Comparison of ENCODE assay signal across 19 cellular contexts in the genomic region with DNA sequence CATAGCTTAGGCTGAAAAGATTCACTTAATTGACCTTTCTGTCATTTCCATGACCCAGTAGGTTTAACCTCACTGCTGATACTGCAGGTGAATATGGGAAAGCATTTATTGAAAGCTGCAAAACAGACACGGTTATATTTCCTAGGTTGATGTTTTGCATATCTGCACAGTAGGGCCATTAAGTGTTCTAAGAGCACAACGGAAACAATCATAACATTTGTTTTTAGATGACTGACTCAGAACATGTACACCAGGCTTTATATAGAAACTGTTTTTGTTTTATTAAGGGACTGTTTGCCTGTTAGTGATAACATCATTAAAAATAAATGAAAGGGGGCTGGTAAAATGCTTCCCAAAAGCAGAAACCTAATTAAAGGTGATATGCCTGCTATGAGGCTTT.
"Had no signal": no experiment of that assay in that cellular context is flagged by ENCODE, and none has a peak within 500 bp of the region (broad histone marks: within the 10 kb centered on the region; RNA-seq: fewer than 3 reads in every experiment).

No MANE protein-coding gene starts in this region.

- DNase-seq: activated CD8-positive, alpha-beta memory T cell treated with anti-CD3 and anti-CD28 coated beads for 24 hours; activated CD8-positive, alpha-beta memory T cell treated with anti-CD3 and anti-CD28 coated beads, Interleukin-2, amount 50 U/mL, for 4 hours; activated T-cell treated with anti-CD3 and anti-CD28 coated beads, Interleukin-2, amount 50 U/mL, for 24 hours; colonic mucosa; islet precursor cell; left colon; naive thymus-derived CD8-positive, alpha-beta T cell; ovary; SIG-M5; small intestine; stimulated activated CD4-positive, alpha-beta T cell treated with anti-CD3 and anti-CD28 coated beads, Interleukin-15, amount 100 ng/mL, for 24 hours; stimulated activated CD4-positive, alpha-beta T cell treated with anti-CD3 and anti-CD28 coated beads, Interleukin-2, amount 100 ng/mL, for 48 hours; stimulated activated CD8-positive, alpha-beta memory T cell treated with anti-CD3 and anti-CD28 coated beads, Interleukin-4, amount 100 ng/mL, for 48 hours; stimulated activated naive B cell treated with anti-CD40 and anti-IgM and Interleukin-4, amounts not matched to agents 10 μg/mL and 1 μg/mL and 100 μg/mL, for 72 hours; T-helper 1 cell; upper lobe of left lung had no signal

- ATAC-seq: activated T-helper 17 cell treated with anti-CD3 and anti-CD28 coated beads, Interleukin-2, amount 50 U/mL, for 72 hours; left colon; naive thymus-derived CD8-positive, alpha-beta T cell; sciatic nerve; stimulated activated naive B cell treated with anti-CD40 and anti-IgM and Interleukin-4, amounts not matched to agents 10 μg/mL and 1 μg/mL and 100 μg/mL, for 72 hours; WTC11 had no signal
